In the genomic region with DNA sequence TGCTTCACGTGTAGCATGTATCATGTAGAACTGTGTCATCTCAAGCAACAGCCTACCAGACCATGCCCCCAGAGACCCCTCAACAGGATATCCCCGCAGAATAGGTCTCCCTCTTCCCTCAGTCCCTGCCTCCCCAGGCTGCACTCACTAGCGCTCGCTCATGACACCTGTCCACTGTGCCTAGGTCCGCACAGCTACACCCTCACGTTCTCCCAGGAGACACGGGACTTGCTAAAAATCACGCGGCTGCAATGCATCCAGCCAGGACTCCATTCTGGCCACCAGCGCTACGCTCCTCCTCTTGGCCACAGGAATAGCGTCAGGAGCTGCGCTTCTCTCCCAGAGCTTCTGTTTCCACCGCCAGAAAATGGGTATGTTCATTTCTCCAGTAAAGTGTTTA, we compare ENCODE assay signal across 1 cellular context.
TF ChIP-seq lines count a peak whose summit lies in the region.

No MANE protein-coding gene starts in this region.

TF ChIP-seq in SK-N-SH treated with all-trans-retinoic acid at 6 μM for 48 hours, 23 proteins besides CTCF, POLR2A, EP300 and RAD21 (continued from another document):
- TF ChIP-seq, protein P1, sequence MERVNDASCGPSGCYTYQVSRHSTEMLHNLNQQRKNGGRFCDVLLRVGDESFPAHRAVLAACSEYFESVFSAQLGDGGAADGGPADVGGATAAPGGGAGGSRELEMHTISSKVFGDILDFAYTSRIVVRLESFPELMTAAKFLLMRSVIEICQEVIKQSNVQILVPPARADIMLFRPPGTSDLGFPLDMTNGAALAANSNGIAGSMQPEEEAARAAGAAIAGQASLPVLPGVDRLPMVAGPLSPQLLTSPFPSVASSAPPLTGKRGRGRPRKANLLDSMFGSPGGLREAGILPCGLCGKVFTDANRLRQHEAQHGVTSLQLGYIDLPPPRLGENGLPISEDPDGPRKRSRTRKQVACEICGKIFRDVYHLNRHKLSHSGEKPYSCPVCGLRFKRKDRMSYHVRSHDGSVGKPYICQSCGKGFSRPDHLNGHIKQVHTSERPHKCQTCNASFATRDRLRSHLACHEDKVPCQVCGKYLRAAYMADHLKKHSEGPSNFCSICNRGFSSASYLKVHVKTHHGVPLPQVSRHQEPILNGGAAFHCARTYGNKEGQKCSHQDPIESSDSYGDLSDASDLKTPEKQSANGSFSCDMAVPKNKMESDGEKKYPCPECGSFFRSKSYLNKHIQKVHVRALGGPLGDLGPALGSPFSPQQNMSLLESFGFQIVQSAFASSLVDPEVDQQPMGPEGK (CRISPR knock-in tag; IDR thresholded peaks at IDR 0.05; ENCODE audit: borderline replicate concordance) = no peak
- TF ChIP-seq, protein P2, sequence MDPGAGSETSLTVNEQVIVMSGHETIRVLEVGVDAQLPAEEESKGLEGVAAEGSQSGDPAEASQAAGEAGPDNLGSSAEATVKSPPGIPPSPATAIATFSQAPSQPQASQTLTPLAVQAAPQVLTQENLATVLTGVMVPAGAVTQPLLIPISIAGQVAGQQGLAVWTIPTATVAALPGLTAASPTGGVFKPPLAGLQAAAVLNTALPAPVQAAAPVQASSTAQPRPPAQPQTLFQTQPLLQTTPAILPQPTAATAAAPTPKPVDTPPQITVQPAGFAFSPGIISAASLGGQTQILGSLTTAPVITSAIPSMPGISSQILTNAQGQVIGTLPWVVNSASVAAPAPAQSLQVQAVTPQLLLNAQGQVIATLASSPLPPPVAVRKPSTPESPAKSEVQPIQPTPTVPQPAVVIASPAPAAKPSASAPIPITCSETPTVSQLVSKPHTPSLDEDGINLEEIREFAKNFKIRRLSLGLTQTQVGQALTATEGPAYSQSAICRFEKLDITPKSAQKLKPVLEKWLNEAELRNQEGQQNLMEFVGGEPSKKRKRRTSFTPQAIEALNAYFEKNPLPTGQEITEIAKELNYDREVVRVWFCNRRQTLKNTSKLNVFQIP (CRISPR knock-in tag; IDR thresholded peaks at IDR 0.05; ENCODE audit: borderline replicate concordance, low read depth) = no peak
- no peak for TF ChIP-seq TOX (CRISPR knock-in tag; IDR thresholded peaks at IDR 0.05; ENCODE audit: borderline replicate concordance)
- TF ChIP-seq ARNTL (CRISPR knock-in tag; IDR thresholded peaks at IDR 0.05; ENCODE audit: borderline replicate concordance, low read depth) = no peak
- TF ChIP-seq, protein P3, sequence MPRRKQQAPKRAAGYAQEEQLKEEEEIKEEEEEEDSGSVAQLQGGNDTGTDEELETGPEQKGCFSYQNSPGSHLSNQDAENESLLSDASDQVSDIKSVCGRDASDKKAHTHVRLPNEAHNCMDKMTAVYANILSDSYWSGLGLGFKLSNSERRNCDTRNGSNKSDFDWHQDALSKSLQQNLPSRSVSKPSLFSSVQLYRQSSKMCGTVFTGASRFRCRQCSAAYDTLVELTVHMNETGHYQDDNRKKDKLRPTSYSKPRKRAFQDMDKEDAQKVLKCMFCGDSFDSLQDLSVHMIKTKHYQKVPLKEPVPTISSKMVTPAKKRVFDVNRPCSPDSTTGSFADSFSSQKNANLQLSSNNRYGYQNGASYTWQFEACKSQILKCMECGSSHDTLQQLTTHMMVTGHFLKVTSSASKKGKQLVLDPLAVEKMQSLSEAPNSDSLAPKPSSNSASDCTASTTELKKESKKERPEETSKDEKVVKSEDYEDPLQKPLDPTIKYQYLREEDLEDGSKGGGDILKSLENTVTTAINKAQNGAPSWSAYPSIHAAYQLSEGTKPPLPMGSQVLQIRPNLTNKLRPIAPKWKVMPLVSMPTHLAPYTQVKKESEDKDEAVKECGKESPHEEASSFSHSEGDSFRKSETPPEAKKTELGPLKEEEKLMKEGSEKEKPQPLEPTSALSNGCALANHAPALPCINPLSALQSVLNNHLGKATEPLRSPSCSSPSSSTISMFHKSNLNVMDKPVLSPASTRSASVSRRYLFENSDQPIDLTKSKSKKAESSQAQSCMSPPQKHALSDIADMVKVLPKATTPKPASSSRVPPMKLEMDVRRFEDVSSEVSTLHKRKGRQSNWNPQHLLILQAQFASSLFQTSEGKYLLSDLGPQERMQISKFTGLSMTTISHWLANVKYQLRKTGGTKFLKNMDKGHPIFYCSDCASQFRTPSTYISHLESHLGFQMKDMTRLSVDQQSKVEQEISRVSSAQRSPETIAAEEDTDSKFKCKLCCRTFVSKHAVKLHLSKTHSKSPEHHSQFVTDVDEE (CRISPR knock-in tag; IDR thresholded peaks at IDR 0.05) = no peak
TF ChIP-seq in SK-N-SH treated with all-trans-retinoic acid at 6 μM for 48 hours: peak in this region for 0.
